ENCODE assay signal across 10 cellular contexts in genomic region chr1:226731257-226731893, GRCh38. TPM values are rescaled to one million over a fixed set of nuclear protein-coding genes. Genes with fewer than 3 reads are reported as not detected.
DNase-seq lines count a peak whose midpoint lies in the region; ATAC-seq lines count a peak whose summit lies in the region.
"Had no signal": no experiment of that assay in that cellular context is flagged by ENCODE, and none has a peak within 500 bp of the region (broad histone marks: within the 10 kb centered on the region; RNA-seq: fewer than 3 reads in every experiment).

No MANE protein-coding gene starts in this region.

- H3K9me3 Mint-ChIP-seq in activated T-helper 17 cell treated with anti-CD3 and anti-CD28 coated beads, Interleukin-2, amount 50 U/mL, for 72 hours: no peaks in the 10 kb centered on the region
- no peaks in the 10 kb centered on the region for H3K9me3 Mint-ChIP-seq in naive B cell

- WGBS in right cardiac atrium: 61% methylated on average over 3 of the region's 3 CpGs

- no peaks in the 10 kb centered on the region for H3K27me3 Mint-ChIP-seq in activated T-helper 17 cell treated with anti-CD3 and anti-CD28 coated beads, Interleukin-2, amount 50 U/mL, for 72 hours
- no peaks in the 10 kb centered on the region for H3K27me3 Mint-ChIP-seq in naive B cell

- ATAC-seq in right cardiac atrium: no peak
- ATAC-seq in left cardiac atrium: no peak
- ATAC-seq in activated T-helper 17 cell treated with anti-CD3 and anti-CD28 coated beads, Interleukin-2, amount 50 U/mL, for 72 hours (replicated peaks): peak; percentile 43
- ATAC-seq in naive B cell (ENCODE audit: low read depth in 2 of 2): no peak

- no peaks in the 10 kb centered on the region for H3K27me3 ChIP-seq in right cardiac atrium (ENCODE audit: control insufficient read depth, insufficient read depth)

- peak overlapping the region; percentile 83 for H3K4me3 Mint-ChIP-seq in activated T-helper 17 cell treated with anti-CD3 and anti-CD28 coated beads, Interleukin-2, amount 50 U/mL, for 72 hours
- H3K4me3 Mint-ChIP-seq in naive B cell: peak overlapping the region; percentile 62 to 88 (median 82)

- peaks cover 100% of the 10 kb centered on the region for H3K36me3 Mint-ChIP-seq in activated T-helper 17 cell treated with anti-CD3 and anti-CD28 coated beads, Interleukin-2, amount 50 U/mL, for 72 hours (ENCODE audit: low read depth)
- peaks cover 7% of the 10 kb centered on the region in 2 donors for H3K36me3 Mint-ChIP-seq in naive B cell

- peaks cover 6% of the 10 kb centered on the region for H3K4me1 ChIP-seq in right cardiac atrium (ENCODE audit: control insufficient read depth, insufficient read depth, low read length)

- DNase-seq in right cardiac atrium (no peak), left cardiac atrium (no peak), naive B cell (no peak), dermis blood vessel endothelial cell (no peak), NCI-H128 (lab: John Stamatoyannopoulos, UW; ENCODE audit: unreplicated experiment) (no peak), NCI-H226 (no peak)
- no peak for DNase-seq in effector CD8-positive, alpha-beta T cell (lab: John Stamatoyannopoulos, UW)
- DNase-seq: mesendoderm, NCI-H526 treated with DMSO at 0.1 percent for 48 hours had no signal

- no peak overlapping the region for H3K27ac ChIP-seq in right cardiac atrium (ENCODE audit: low read length)

- peak overlapping the region; percentile 1 for H3K4me3 ChIP-seq in right cardiac atrium (ENCODE audit: low read length)

- no peaks in the 10 kb centered on the region for H3K9me3 ChIP-seq in right cardiac atrium (ENCODE audit: control insufficient read depth, low read length)

- peak overlapping the region; percentile 92 for H3K27ac Mint-ChIP-seq in activated T-helper 17 cell treated with anti-CD3 and anti-CD28 coated beads, Interleukin-2, amount 50 U/mL, for 72 hours
- peak overlapping the region; percentile 48 to 93 (median 72) for H3K27ac Mint-ChIP-seq in naive B cell

- peaks cover 54% of the 10 kb centered on the region for H3K4me1 Mint-ChIP-seq in activated T-helper 17 cell treated with anti-CD3 and anti-CD28 coated beads, Interleukin-2, amount 50 U/mL, for 72 hours
- peaks cover 68 to 98% (median 97%) of the 10 kb centered on the region in 3 donors for H3K4me1 Mint-ChIP-seq in naive B cell

- intact Hi-C loops in right cardiac atrium (cut with DNase I) (loop anchor here in 2 of 4 donors (10.0 kb wide), 2 partner anchors 93 to 97 kb away; no protein-coding TSS in a partner anchor), left cardiac atrium (cut with DNase I) (loop anchor here in 1 of 2 donors (10.0 kb wide), 2 partner anchors 77 to 93 kb away; no protein-coding TSS in a partner anchor)

RNA-seq across cellular contexts. Expression of gene ITPKB, which starts 7.7 kb away (rescaled TPM):
- 10 to 100 TPM in 2 of 4 donors, 1 to 10 TPM in 2; 9.6 to 15.4 (median 11.1) TPM for total RNA-seq in right cardiac atrium
- polyA plus RNA-seq in right cardiac atrium: 9.6 TPM
- 10 to 100 TPM; 13.8 to 18.3 TPM for total RNA-seq in left cardiac atrium
- total RNA-seq in activated T-helper 17 cell treated with anti-CD3 and anti-CD28 coated beads, Interleukin-2, amount 50 U/mL, for 72 hours: 10 to 100 TPM; 30.1 to 39.2 TPM
- polyA plus RNA-seq in naive B cell (ENCODE audit: low read depth in 6 of 6): 10 to 100 TPM; 24.5 to 48.9 (median 34.1) TPM
- total RNA-seq in dermis blood vessel endothelial cell: 36.9 TPM in 2 replicates
